ENCODE assay signal across 18 cellular contexts in the genomic region with DNA sequence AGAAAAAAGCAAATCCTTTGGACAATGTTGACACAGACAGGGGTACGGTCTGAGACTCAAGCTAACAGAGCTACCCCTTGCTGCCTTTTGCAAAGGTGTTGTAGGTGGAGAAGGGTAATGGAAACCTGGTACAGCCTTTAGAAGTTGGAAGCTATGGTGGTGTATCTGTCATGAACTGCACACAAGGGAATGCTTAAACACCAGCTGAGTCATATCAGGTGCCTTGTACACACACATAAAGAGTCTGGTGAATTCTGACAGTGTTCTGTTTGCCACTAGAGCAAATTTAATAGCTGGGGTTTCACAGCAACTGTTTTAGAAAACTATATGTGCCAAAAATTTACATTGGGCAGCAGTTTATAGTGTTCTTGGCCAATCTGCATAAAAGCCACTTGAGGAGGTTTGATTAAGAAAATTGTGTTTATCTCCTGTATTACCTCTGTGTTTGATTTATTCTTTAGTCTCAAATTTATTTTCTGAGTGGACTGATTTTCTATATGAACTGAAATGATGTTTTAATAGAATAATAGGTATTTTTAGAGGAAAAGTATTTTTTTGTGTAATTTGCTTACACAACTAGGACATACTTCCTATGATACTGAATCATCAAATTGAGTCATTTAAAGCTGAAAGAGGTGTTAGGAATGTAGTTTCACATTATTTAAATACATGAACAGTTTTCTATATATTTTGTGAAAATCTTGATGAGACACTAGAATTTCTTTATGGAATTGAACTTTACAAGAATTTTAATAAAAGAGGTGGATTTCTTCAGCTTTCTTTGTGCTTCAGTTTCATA.
DNase-seq lines count a peak whose midpoint lies in the region; ATAC-seq and TF ChIP-seq lines count a peak whose summit lies in the region.
"Had no signal": no experiment of that assay in that cellular context is flagged by ENCODE, and none has a peak within 500 bp of the region (broad histone marks: within the 10 kb centered on the region; RNA-seq: fewer than 3 reads in every experiment).

No MANE protein-coding gene starts in this region.

- intact Hi-C loops in CD8-positive, alpha-beta T cell (cut with DNase I, micrococcal nuclease), result no loop called here

- no peak overlapping the region for H3K27ac Mint-ChIP-seq in CD8-positive, alpha-beta T cell
- H3K27ac Mint-ChIP-seq: activated naive CD8-positive, alpha-beta T cell had no signal

- ATAC-seq in HG02610 (IDR thresholded peaks at IDR 0.05; ENCODE audit: unreplicated experiment) (peak; percentile 75), GM18517 (IDR thresholded peaks at IDR 0.05; ENCODE audit: unreplicated experiment) (no peak), HG02981 (IDR thresholded peaks at IDR 0.05; ENCODE audit: unreplicated experiment) (no peak)
- no peak for ATAC-seq in CD8-positive, alpha-beta T cell

- H3K9me3 Mint-ChIP-seq in CD8-positive, alpha-beta T cell, result peaks cover 13% of the 10 kb centered on the region

- H3K4me1 Mint-ChIP-seq in CD8-positive, alpha-beta T cell (ENCODE audit: low read depth), result no peaks in the 10 kb centered on the region

- no peak overlapping the region for H3K4me3 ChIP-seq in CD8-positive, alpha-beta T cell (ENCODE audit: low read depth, low read length)
- H3K4me3 ChIP-seq: cardiac muscle cell, sigmoid colon had no signal

- POLR2A ChIA-PET in CD8-positive, alpha-beta T cell (lab: Charles Lee), result no interaction called here

- H3K9me3 ChIP-seq in CD8-positive, alpha-beta T cell (ENCODE audit: low read length), result no peaks in the 10 kb centered on the region

- no peaks in the 10 kb centered on the region for H3K36me3 ChIP-seq in CD8-positive, alpha-beta T cell (ENCODE audit: insufficient read depth, low read length)
- H3K36me3 ChIP-seq: cardiac muscle cell, sigmoid colon had no signal

- peaks cover 57% of the 10 kb centered on the region for H3K36me3 Mint-ChIP-seq in CD8-positive, alpha-beta T cell

- H3K27me3 Mint-ChIP-seq in CD8-positive, alpha-beta T cell (ENCODE audit: low read depth), result no peaks in the 10 kb centered on the region
- H3K27me3 Mint-ChIP-seq: activated naive CD8-positive, alpha-beta T cell had no signal

- CTCF ChIA-PET in CD8-positive, alpha-beta T cell (lab: Charles Lee), result interaction anchor here (1.2 kb wide), 1 partner anchor 17 kb away, joined by 4 read pairs; no protein-coding TSS in a partner anchor

- no peak for TF ChIP-seq CTCF in CD8-positive, alpha-beta T cell (IDR thresholded peaks at IDR 0.05)
- TF ChIP-seq CTCF in GM20000 (IDR thresholded peaks at IDR 0.05; ENCODE audit: extremely low read depth, missing control alignments), result no peak

- no peak overlapping the region for H3K27ac ChIP-seq in CD8-positive, alpha-beta T cell (ENCODE audit: low read depth, low read length)
- H3K27ac ChIP-seq: cardiac muscle cell, sigmoid colon had no signal

- no peaks in the 10 kb centered on the region for H3K4me1 ChIP-seq in CD8-positive, alpha-beta T cell (ENCODE audit: insufficient read depth, low read length)
- H3K4me1 ChIP-seq: sigmoid colon had no signal

- peak; percentile 56 for DNase-seq in ELR (ENCODE audit: low read depth)
- peak; percentile 37 for DNase-seq in amniotic epithelial cell (ENCODE audit: low read depth)
- peak; percentile 17 for DNase-seq in kidney glomerular epithelial cell (lab: John Stamatoyannopoulos, UW)
- DNase-seq in CD8-positive, alpha-beta T cell, result no peak
- DNase-seq in GM20000 (ENCODE audit: low spot score), result no peak
- DNase-seq: effector CD4-positive, alpha-beta T cell; foreskin fibroblast; H7; NCI-H146; nucleus accumbens; RPMI8226; sigmoid colon; stimulated activated CD4-positive, alpha-beta T cell treated with anti-CD3 and anti-CD28 coated beads, Interleukin-1b, Interleukin-23, amount 100 ng/mL, for 48 hours had no signal

- no peaks in the 10 kb centered on the region for H3K27me3 ChIP-seq in CD8-positive, alpha-beta T cell (ENCODE audit: insufficient read depth, low read length)
- H3K27me3 ChIP-seq: sigmoid colon had no signal

- H3K4me3 Mint-ChIP-seq in CD8-positive, alpha-beta T cell, result no peak overlapping the region
- H3K4me3 Mint-ChIP-seq: activated naive CD8-positive, alpha-beta T cell had no signal

Comparison
In these comparisons a context has a peak if more than half of its experiments do, and no peak if none do; other contexts are left out.
1. DNase-seq: peak in ELR (single experiment), amniotic epithelial cell (single experiment) and kidney glomerular epithelial cell (single experiment); none in CD8-positive, alpha-beta T cell (0 of 7) and GM20000 (single experiment).